Comparison of ENCODE assay signal across 8 cellular contexts in genomic region chr13:39144941-39145533, GRCh38.
DNase-seq lines count a peak whose midpoint lies in the region; ATAC-seq lines count a peak whose summit lies in the region.

No MANE protein-coding gene starts in this region.

- H3K27ac Mint-ChIP-seq in activated CD8-positive, alpha-beta T cell treated with anti-CD3 and anti-CD28 coated beads, Interleukin-2, amount 10 ng/mL, durations not matched to agents 7 days and 5 days, result no peak overlapping the region

- ATAC-seq in Right ventricle myocardium inferior (peak; percentile 73), HG02571 (IDR thresholded peaks at IDR 0.05; ENCODE audit: unreplicated experiment) (no peak), HG03039 (IDR thresholded peaks at IDR 0.05; ENCODE audit: unreplicated experiment) (no peak)
- no peak for ATAC-seq in activated CD8-positive, alpha-beta T cell treated with anti-CD3 and anti-CD28 coated beads, Interleukin-2, amount 10 ng/mL, durations not matched to agents 7 days and 5 days

- no peaks in the 10 kb centered on the region for H3K4me1 Mint-ChIP-seq in activated CD8-positive, alpha-beta T cell treated with anti-CD3 and anti-CD28 coated beads, Interleukin-2, amount 10 ng/mL, durations not matched to agents 7 days and 5 days (ENCODE audit: low read depth)

- H3K27me3 Mint-ChIP-seq in activated CD8-positive, alpha-beta T cell treated with anti-CD3 and anti-CD28 coated beads, Interleukin-2, amount 10 ng/mL, durations not matched to agents 7 days and 5 days (ENCODE audit: low read depth), result peaks cover 16% of the 10 kb centered on the region

- intact Hi-C loops in Right ventricle myocardium inferior (cut with DNase I), result loop anchor here (1.0 to 10.0 kb wide), 4 partner anchors 90 to 468 kb away; no protein-coding TSS in a partner anchor
- intact Hi-C loops in cardiac septum (cut with DNase I), result loop anchor here (2.0 to 10.0 kb wide), 5 partner anchors 93 to 470 kb away; partner anchors contain the start of gene LHFPL6

- H3K36me3 Mint-ChIP-seq in activated CD8-positive, alpha-beta T cell treated with anti-CD3 and anti-CD28 coated beads, Interleukin-2, amount 10 ng/mL, durations not matched to agents 7 days and 5 days (ENCODE audit: low read depth), result no peaks in the 10 kb centered on the region

- no peak for DNase-seq in Right ventricle myocardium inferior (ENCODE audit: missing footprints)
- DNase-seq in cardiac septum (ENCODE audit: low spot score), result no peak
- peak; percentile 34 for DNase-seq in LoVo (ENCODE audit: low spot score)
- peak; percentile 35 for DNase-seq in activated CD8-positive, alpha-beta T cell treated with anti-CD3 and anti-CD28 coated beads, Interleukin-2, amount 10 ng/mL, durations not matched to agents 7 days and 5 days
- DNase-seq in glomerular endothelial cell (ENCODE audit: extremely low read depth, low read depth, low spot score), result peak; percentile 34
- DNase-seq in pons (ENCODE audit: low spot score), result peak; percentile 86

- H3K9me3 Mint-ChIP-seq in activated CD8-positive, alpha-beta T cell treated with anti-CD3 and anti-CD28 coated beads, Interleukin-2, amount 10 ng/mL, durations not matched to agents 7 days and 5 days (ENCODE audit: insufficient read depth), result no peaks in the 10 kb centered on the region

- H3K4me3 Mint-ChIP-seq in activated CD8-positive, alpha-beta T cell treated with anti-CD3 and anti-CD28 coated beads, Interleukin-2, amount 10 ng/mL, durations not matched to agents 7 days and 5 days, result no peak overlapping the region

- CTCF ChIA-PET in activated CD8-positive, alpha-beta T cell treated with anti-CD3 and anti-CD28 coated beads, Interleukin-2, amount 10 ng/mL, durations not matched to agents 7 days and 5 days (lab: Charles Lee), result interaction anchor here (0.9 to 2.1 kb wide), 8 partner anchors 10 to 532 kb away, joined by 3 to 10 read pairs (median 4); no protein-coding TSS in a partner anchor

- POLR2A ChIA-PET in activated CD8-positive, alpha-beta T cell treated with anti-CD3 and anti-CD28 coated beads, Interleukin-2, amount 10 ng/mL, durations not matched to agents 7 days and 5 days (lab: Charles Lee), result no interaction called here

Comparison
In these comparisons a context has a peak if more than half of its experiments do, and no peak if none do; other contexts are left out.
1. DNase-seq: peak in LoVo (single experiment), activated CD8-positive, alpha-beta T cell treated with anti-CD3 and anti-CD28 coated beads, Interleukin-2, amount 10 ng/mL, durations not matched to agents 7 days and 5 days (single experiment), glomerular endothelial cell (single experiment) and pons (single experiment); none in Right ventricle myocardium inferior (single experiment) and cardiac septum (single experiment).